26 cellular contexts compared by ENCODE assay signal in the genomic region with DNA sequence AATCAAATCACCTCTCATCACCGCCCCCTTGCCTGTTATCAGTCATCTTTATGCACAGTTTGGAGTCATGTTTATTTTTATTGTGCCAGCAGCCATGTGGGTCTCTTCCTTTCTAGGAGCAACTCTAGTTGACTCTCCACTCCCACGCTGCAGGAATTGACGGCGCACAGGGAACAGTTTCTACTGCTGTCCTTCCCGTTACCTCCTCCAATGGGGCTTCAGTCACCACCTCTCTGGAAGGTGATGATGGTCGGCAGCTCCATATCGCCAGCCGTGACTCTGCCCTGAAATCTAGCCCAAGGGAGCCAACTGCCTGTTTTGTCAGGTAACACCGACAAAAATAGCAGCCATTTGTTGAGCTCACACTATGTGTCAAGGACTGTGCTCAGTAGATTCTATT. TPM values are rescaled to one million over a fixed set of nuclear protein-coding genes. Genes with fewer than 3 reads are reported as not detected.
"Had no signal": no experiment of that assay in that cellular context is flagged by ENCODE, and none has a peak within 500 bp of the region (broad histone marks: within the 10 kb centered on the region; RNA-seq: fewer than 3 reads in every experiment).

No MANE protein-coding gene starts in this region.

- H3K4me3 ChIP-seq: SJCRH30 had no signal

- DNase-seq: activated CD4-positive, alpha-beta T cell treated with anti-CD3 and anti-CD28 coated beads for 36 hours; activated CD8-positive, alpha-beta memory T cell treated with anti-CD3 and anti-CD28 coated beads, Interleukin-2, amount 50 U/mL, for 4 hours; activated CD8-positive, alpha-beta T cell treated with anti-CD3 and anti-CD28 coated beads for 36 hours; activated gamma-delta T cell treated with Interleukin-2 at 50 U/mL for 16 hours; activated naive CD4-positive, alpha-beta T cell treated with anti-CD3 and anti-CD28 coated beads, Interleukin-2, amount 10 ng/mL, durations not matched to agents 7 days and 5 days; activated naive CD8-positive, alpha-beta T cell treated with anti-CD3 and anti-CD28 coated beads for 36 hours; activated T-cell treated with anti-CD3 and anti-CD28 coated beads, Interleukin-2, amount 50 U/mL, for 72 hours; brain microvascular endothelial cell; NCI-H1105 treated with DMSO at 0.1 percent for 48 hours; NCI-H146; NCI-H187 treated with DMSO at 0.1 percent for 48 hours; NCI-H2081 treated with DMSO at 0.1 percent for 48 hours; NCI-H2171 treated with DMSO at 0.1 percent for 48 hours; NCI-H226; NCI-H526 treated with DMSO at 0.1 percent for 48 hours; NCI-H82; SJCRH30; SK-N-SH; T-helper 1 cell; WERI-Rb-1 had no signal

- H3K9me3 ChIP-seq: SJCRH30, SK-N-SH had no signal

- H3K36me3 ChIP-seq: brain microvascular endothelial cell, SJCRH30, WERI-Rb-1 had no signal

- ATAC-seq: activated CD4-positive, alpha-beta T cell treated with anti-CD3 and anti-CD28 coated beads for 36 hours; activated CD8-positive, alpha-beta T cell treated with anti-CD3 and anti-CD28 coated beads for 36 hours; activated T-cell treated with anti-CD3 and anti-CD28 coated beads, Interleukin-2, amount 50 U/mL, for 72 hours had no signal

- H3K27me3 ChIP-seq: brain microvascular endothelial cell, SJCRH30 had no signal

- H3K27ac ChIP-seq: brain microvascular endothelial cell, KMS-11, SJCRH30, WERI-Rb-1 had no signal

RNA-seq across cellular contexts. Expression of gene FAM107A, which starts 35.6 kb away (rescaled TPM):
- total RNA-seq: activated CD4-positive, alpha-beta T cell treated with anti-CD3 and anti-CD28 coated beads for 36 hours; activated CD8-positive, alpha-beta T cell treated with anti-CD3 and anti-CD28 coated beads for 36 hours; activated naive CD8-positive, alpha-beta T cell treated with anti-CD3 and anti-CD28 coated beads for 36 hours; activated T-cell treated with anti-CD3 and anti-CD28 coated beads, Interleukin-2, amount 50 U/mL, for 72 hours; activated T-helper 2 cell treated with anti-CD3 and anti-CD28 coated beads, Interferon-gamma antibody, Interleukin-2, Interleukin-4, amounts not matched to agents 10 μg/mL and 5 μg/mL and 100 μg/mL, durations not matched to agents 14 hours and 24 hours and 36 hours; OCI-LY7; RPMI7951; T-helper 2 cell treated with Interferon-gamma antibody and Interleukin-4, amounts not matched to agents 100 ng/mL and 5 ng/mL, for 36 hours had no signal

RNA-seq across cellular contexts. Expression of gene FAM3D, which starts 53.7 kb away (rescaled TPM):
- total RNA-seq: activated CD4-positive, alpha-beta T cell treated with anti-CD3 and anti-CD28 coated beads for 36 hours; activated CD8-positive, alpha-beta T cell treated with anti-CD3 and anti-CD28 coated beads for 36 hours; activated naive CD8-positive, alpha-beta T cell treated with anti-CD3 and anti-CD28 coated beads for 36 hours; activated T-cell treated with anti-CD3 and anti-CD28 coated beads, Interleukin-2, amount 50 U/mL, for 72 hours; activated T-helper 2 cell treated with anti-CD3 and anti-CD28 coated beads, Interferon-gamma antibody, Interleukin-2, Interleukin-4, amounts not matched to agents 10 μg/mL and 5 μg/mL and 100 μg/mL, durations not matched to agents 14 hours and 24 hours and 36 hours; NCI-H460; OCI-LY7; RPMI7951; SJCRH30; T-helper 2 cell treated with Interferon-gamma antibody and Interleukin-4, amounts not matched to agents 100 ng/mL and 5 ng/mL, for 36 hours had no signal
